ENCODE assay signal across 14 cellular contexts in genomic region chr20:38144608-38145093, GRCh38. TPM values are rescaled to one million over a fixed set of nuclear protein-coding genes. Genes with fewer than 3 reads are reported as not detected.
A peak's percentile ranks its signal among the peaks of the same experiment; 100 is the strongest.
DNase-seq lines count a peak whose midpoint lies in the region; TF ChIP-seq lines count a peak whose summit lies in the region.
"Had no signal": no experiment of that assay in that cellular context is flagged by ENCODE, and none has a peak within 500 bp of the region (broad histone marks: within the 10 kb centered on the region; RNA-seq: fewer than 3 reads in every experiment).

No MANE protein-coding gene starts in this region.

- H3K9me3 ChIP-seq in Peyer's patch (no peaks in the 10 kb centered on the region), esophagus squamous epithelium (no peaks in the 10 kb centered on the region), endodermal cell (ENCODE audit: control insufficient read depth, low read length) (no peaks in the 10 kb centered on the region)

- H3K27me3 Mint-ChIP-seq in nephron (ENCODE audit: low read depth) (no peaks in the 10 kb centered on the region), type B pancreatic cell (no peaks in the 10 kb centered on the region), endodermal cell (ENCODE audit: insufficient read depth) (no peaks in the 10 kb centered on the region)

- no peaks in the 10 kb centered on the region for H3K9me3 Mint-ChIP-seq in nephron
- H3K9me3 Mint-ChIP-seq in type B pancreatic cell: no peaks in the 10 kb centered on the region
- no peaks in the 10 kb centered on the region for H3K9me3 Mint-ChIP-seq in endodermal cell
- H3K9me3 Mint-ChIP-seq: activated T-helper 2 cell treated with anti-CD3 and anti-CD28 coated beads, Interferon-gamma antibody, Interleukin-2, Interleukin-4, amounts not matched to agents 10 μg/mL and 5 μg/mL and 100 μg/mL, durations not matched to agents 14 hours and 24 hours and 36 hours; central memory CD8-positive, alpha-beta T cell had no signal

- H3K36me3 ChIP-seq in Peyer's patch: peaks cover 0 to 27% (median 0%) of the 10 kb centered on the region in 3 donors
- peaks cover 0 to 2% (median 0%) of the 10 kb centered on the region in 3 donors for H3K36me3 ChIP-seq in esophagus squamous epithelium
- H3K36me3 ChIP-seq in endodermal cell (ENCODE audit: control insufficient read depth, insufficient read depth, low read length): no peaks in the 10 kb centered on the region

- peak overlapping the region; percentile 55 to 96 (median 79) for H3K27ac ChIP-seq in Peyer's patch
- peak overlapping the region; percentile 54 to 92 (median 76) for H3K27ac ChIP-seq in esophagus squamous epithelium
- no peak overlapping the region for H3K27ac ChIP-seq in endodermal cell (ENCODE audit: low read depth, low read length)
- H3K27ac ChIP-seq: HL-60 had no signal

- DNase-seq in Peyer's patch: no peak
- DNase-seq in esophagus squamous epithelium (lab: John Stamatoyannopoulos, UW): no peak
- no peak for DNase-seq in type B pancreatic cell (ENCODE audit: extremely low spot score, unreplicated experiment)
- DNase-seq in AG08396 (ENCODE audit: low spot score): no peak
- no peak for DNase-seq in erythroblast (lab: John Stamatoyannopoulos, UW)
- DNase-seq in NCI-H128 (lab: John Stamatoyannopoulos, UW; ENCODE audit: unreplicated experiment): no peak
- DNase-seq in endodermal cell: no peak
- DNase-seq: activated CD4-positive, CD25-positive, alpha-beta regulatory T cell treated with anti-CD3 and anti-CD28 coated beads, Interleukin-2, amount 50 U/mL, for 72 hours; NCI-H1105; NCI-H748 treated with DMSO at 0.1 percent for 48 hours had no signal

- H3K4me1 Mint-ChIP-seq in nephron (peaks cover 50% of the 10 kb centered on the region), type B pancreatic cell (ENCODE audit: unreplicated experiment) (peaks cover 47% of the 10 kb centered on the region), endodermal cell (peaks cover 5% of the 10 kb centered on the region)
- H3K4me1 Mint-ChIP-seq: central memory CD8-positive, alpha-beta T cell had no signal

- intact Hi-C loops in esophagus squamous epithelium (cut with DNase I): no loop called here

- H3K4me1 ChIP-seq in Peyer's patch: peaks cover 0 to 57% (median 12%) of the 10 kb centered on the region in 4 donors
- peaks cover 21 to 31% (median 22%) of the 10 kb centered on the region in 3 donors for H3K4me1 ChIP-seq in esophagus squamous epithelium
- no peaks in the 10 kb centered on the region for H3K4me1 ChIP-seq in endodermal cell (ENCODE audit: control insufficient read depth, insufficient read depth, low read length)

- H3K36me3 Mint-ChIP-seq in nephron (ENCODE audit: low read depth) (no peaks in the 10 kb centered on the region), type B pancreatic cell (no peaks in the 10 kb centered on the region), endodermal cell (ENCODE audit: low read depth) (no peaks in the 10 kb centered on the region)

- H3K27me3 ChIP-seq in Peyer's patch: no peaks in the 10 kb centered on the region
- peaks cover 0 to 16% (median 0%) of the 10 kb centered on the region in 4 donors for H3K27me3 ChIP-seq in esophagus squamous epithelium
- H3K27me3 ChIP-seq in endodermal cell (ENCODE audit: control insufficient read depth, insufficient read depth, low read length, poor library complexity, severe bottlenecking): no peaks in the 10 kb centered on the region

- H3K27ac Mint-ChIP-seq in nephron (peak overlapping the region; percentile 62 to 75 (median 74)), type B pancreatic cell (peak overlapping the region; percentile 71), endodermal cell (no peak overlapping the region)
- H3K27ac Mint-ChIP-seq: activated T-helper 2 cell treated with anti-CD3 and anti-CD28 coated beads, Interferon-gamma antibody, Interleukin-2, Interleukin-4, amounts not matched to agents 10 μg/mL and 5 μg/mL and 100 μg/mL, durations not matched to agents 14 hours and 24 hours and 36 hours had no signal

- TF ChIP-seq POLR2A in Peyer's patch (IDR thresholded peaks at IDR 0.05): no peak
- TF ChIP-seq POLR2A in esophagus squamous epithelium (IDR thresholded peaks at IDR 0.05): no peak
- no peak for TF ChIP-seq POLR2A in erythroblast (IDR thresholded peaks at IDR 0.05; ENCODE audit: low read length)

- 88% methylated on average over 4 of the region's 6 CpGs; no CpG with 5 or more reads in 1 of the 2 donors for WGBS in esophagus squamous epithelium, 2 donors
- 92 to 97% methylated on average over 6 of the region's 6 CpGs for WGBS in endodermal cell (ENCODE audit: insufficient coverage in 1 of 2, insufficient read length in 1 of 2), 2 experiments

- TF ChIP-seq CTCF in Peyer's patch (IDR thresholded peaks at IDR 0.05) (no peak), esophagus squamous epithelium (IDR thresholded peaks at IDR 0.05) (no peak), nephron (IDR thresholded peaks at IDR 0.05; ENCODE audit: unreplicated experiment in 3 of 3) (no peak), type B pancreatic cell (conservative IDR thresholded peaks at IDR 0.05) (no peak), endodermal cell (conservative IDR thresholded peaks at IDR 0.05) (no peak)

- H3K4me3 Mint-ChIP-seq in nephron (no peak overlapping the region), type B pancreatic cell (no peak overlapping the region), endodermal cell (no peak overlapping the region)
- H3K4me3 Mint-ChIP-seq: central memory CD8-positive, alpha-beta T cell had no signal

- H3K4me3 ChIP-seq in Peyer's patch (no peak overlapping the region), esophagus squamous epithelium (no peak overlapping the region), endodermal cell (ENCODE audit: low read length) (no peak overlapping the region)

- no peak overlapping the region for H3K9ac ChIP-seq in endodermal cell (ENCODE audit: extremely low read depth, low read length, poor library complexity, severe bottlenecking)

RNA-seq across cellular contexts. Expression of gene TGM2, which starts 20.4 kb away (rescaled TPM):
- total RNA-seq in Peyer's patch (100 to 1,000 TPM in 3 of 4 donors, 10 to 100 TPM in 1; 31.4 to 216 (median 145) TPM), esophagus squamous epithelium (10 to 100 TPM in 2 of 4 donors, 1 to 10 TPM in 2; 2.8 to 33.2 (median 11.5) TPM), type B pancreatic cell (ENCODE audit: low replicate concordance) (28.6 and 31.7 TPM in 2 replicates), endodermal cell (under 1 TPM; 0.27 to 0.37 TPM)
- polyA plus RNA-seq in endodermal cell (2013, experiment 1 of 2): 3.4 TPM
- 2.1 TPM for polyA plus RNA-seq in endodermal cell (2013, experiment 2 of 2)
- total RNA-seq: activated T-helper 2 cell treated with anti-CD3 and anti-CD28 coated beads, Interferon-gamma antibody, Interleukin-2, Interleukin-4, amounts not matched to agents 10 μg/mL and 5 μg/mL and 100 μg/mL, durations not matched to agents 14 hours and 24 hours and 36 hours had no signal
